ENCODE assay signal across 1 cellular context in the genomic region with DNA sequence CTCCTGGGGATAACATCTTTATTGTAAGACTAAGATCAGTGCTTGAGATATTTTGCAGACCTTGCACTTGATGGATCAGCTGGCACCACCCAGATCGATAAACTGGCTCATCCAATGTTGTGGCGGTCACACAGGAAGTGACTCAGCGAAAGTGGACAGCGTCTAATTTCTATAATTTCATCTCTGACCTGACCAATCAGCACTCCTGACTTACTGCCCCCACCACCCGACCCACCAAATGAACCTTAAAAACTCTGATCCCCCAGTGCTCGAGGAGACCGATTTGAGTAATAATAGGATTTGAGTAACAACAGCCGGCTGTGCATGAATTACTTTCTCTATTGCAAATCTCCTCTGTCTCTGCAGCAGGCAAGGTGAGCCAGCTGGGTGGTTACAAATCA.
TF ChIP-seq lines count a peak whose summit lies in the region.

No MANE protein-coding gene starts in this region.

TF ChIP-seq in IMR-90, 13 proteins besides CTCF, POLR2A, EP300 and RAD21:
- TF ChIP-seq NFE2L2 (IDR thresholded peaks at IDR 0.05; ENCODE audit: low read depth, low read length) (peak; percentile 27; the same call in 1 of the 2 replicates), RCOR1 (IDR thresholded peaks at IDR 0.05; ENCODE audit: insufficient replicate concordance, low read length) (no peak)
